In genomic region chr16:23866628-23867027, GRCh38 we compare ENCODE assay signal across 21 cellular contexts. TPM values are rescaled to one million over a fixed set of nuclear protein-coding genes. Genes with fewer than 3 reads are reported as not detected.
"Had no signal": no experiment of that assay in that cellular context is flagged by ENCODE, and none has a peak within 500 bp of the region (broad histone marks: within the 10 kb centered on the region; RNA-seq: fewer than 3 reads in every experiment).

No MANE protein-coding gene starts in this region.

- H3K27me3 Mint-ChIP-seq: activated naive CD4-positive, alpha-beta T cell treated with anti-CD3 and anti-CD28 coated beads, Interleukin-2, amount 50 U/mL, for 24 hours had no signal

- H3K4me1 Mint-ChIP-seq: nephron progenitor cell had no signal

- ATAC-seq: gastroesophageal sphincter, heart left ventricle had no signal

- H3K4me1 ChIP-seq: left ventricle myocardium inferior had no signal

- H3K27ac ChIP-seq: gastroesophageal sphincter, heart left ventricle, left ventricle myocardium inferior, stomach, testis, upper lobe of left lung had no signal

- DNase-seq: activated CD4-positive, alpha-beta T cell treated with anti-CD3 and anti-CD28 coated beads, Interleukin-2, amount 50 U/mL, for 1 hour; activated CD4-positive, CD25-positive, alpha-beta regulatory T cell treated with anti-CD3 and anti-CD28 coated beads, Interleukin-2, amount 50 U/mL, for 72 hours; activated CD8-positive, alpha-beta memory T cell treated with anti-CD3 and anti-CD28 coated beads, Interleukin-2, amount 50 U/mL, for 4 hours; activated gamma-delta T cell; activated T-cell treated with anti-CD3 and anti-CD28 coated beads, Interleukin-2, amount 50 U/mL, for 48 hours; amniotic stem cell; effector CD4-positive, alpha-beta T cell; heart left ventricle; left ventricle myocardium inferior; mammary epithelial cell; nephron progenitor cell; occipital lobe; retina; stimulated activated CD4-positive, alpha-beta T cell treated with anti-CD3 and anti-CD28 coated beads, Interleukin-2, amount 100 ng/mL, for 24 hours; stomach; T-helper 1 cell; T1000; testis; upper lobe of left lung had no signal

- H3K9me3 Mint-ChIP-seq: activated naive CD4-positive, alpha-beta T cell treated with anti-CD3 and anti-CD28 coated beads, Interleukin-2, amount 50 U/mL, for 24 hours; nephron progenitor cell had no signal

- H3K9me3 ChIP-seq: gastroesophageal sphincter, heart left ventricle, left ventricle myocardium inferior, stomach, testis, upper lobe of left lung had no signal

- H3K27me3 ChIP-seq: gastroesophageal sphincter, stomach, testis, upper lobe of left lung had no signal

- H3K27ac Mint-ChIP-seq: nephron progenitor cell had no signal

- H3K4me3 Mint-ChIP-seq: nephron progenitor cell had no signal

- H3K36me3 Mint-ChIP-seq: activated naive CD4-positive, alpha-beta T cell treated with anti-CD3 and anti-CD28 coated beads, Interleukin-2, amount 50 U/mL, for 24 hours had no signal

- H3K4me3 ChIP-seq: gastroesophageal sphincter, heart left ventricle, left ventricle myocardium inferior, stomach, testis, upper lobe of left lung had no signal

- H3K36me3 ChIP-seq: gastroesophageal sphincter, heart left ventricle, left ventricle myocardium inferior, stomach, upper lobe of left lung had no signal

RNA-seq across cellular contexts. Expression of gene PRKCB, which starts 30.8 kb away (rescaled TPM):
- total RNA-seq: mammary epithelial cell had no signal
- polyA plus RNA-seq: mammary epithelial cell had no signal
